ENCODE assay signal across 8 cellular contexts in the genomic region with DNA sequence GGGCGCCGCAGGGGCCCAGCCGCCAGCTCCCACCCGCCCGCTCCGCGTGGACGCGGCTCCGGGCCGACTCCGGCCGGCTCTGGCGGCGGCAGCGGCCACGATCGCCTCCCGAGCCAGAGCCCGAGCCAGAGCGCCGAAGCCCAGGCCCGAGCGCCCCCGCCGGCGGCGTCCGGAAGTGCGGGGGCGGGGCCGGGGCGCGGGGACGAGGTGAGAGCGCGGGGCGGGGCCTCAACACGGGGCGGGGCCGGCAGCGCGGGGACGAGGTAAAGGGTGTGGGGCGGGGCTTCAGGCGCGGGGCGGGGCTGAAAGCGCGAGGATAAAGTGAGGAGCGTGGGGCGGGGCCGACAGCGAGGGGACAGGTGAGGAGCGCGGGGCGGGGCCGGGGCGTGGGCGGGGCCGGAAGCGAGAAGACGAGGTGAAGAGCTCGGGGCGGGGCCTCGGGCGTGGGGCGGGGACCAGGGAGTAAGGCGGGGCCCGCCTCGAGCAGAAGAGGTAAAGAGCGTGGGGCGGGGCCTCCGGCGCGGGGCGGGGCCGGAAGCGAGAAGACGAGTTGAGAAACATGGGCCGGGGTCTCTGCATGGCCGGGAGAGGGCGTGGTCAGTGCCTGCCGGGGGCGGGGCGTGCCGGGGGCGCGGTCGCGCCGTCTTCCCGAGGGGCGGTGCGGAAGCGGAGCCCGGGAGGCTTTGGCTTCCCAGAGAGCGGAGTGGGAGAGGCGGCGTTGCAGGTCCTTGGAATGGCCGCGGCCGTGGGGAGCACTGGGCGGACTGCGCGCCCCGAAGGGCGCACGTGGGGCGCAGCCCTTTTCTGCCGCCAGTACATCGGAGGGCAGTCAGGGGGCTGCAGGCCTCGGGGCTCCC. TPM values are rescaled to one million over a fixed set of nuclear protein-coding genes. Genes with fewer than 3 reads are reported as not detected.
DNase-seq lines count a peak whose midpoint lies in the region; ATAC-seq, FAIRE-seq and TF ChIP-seq lines count a peak whose summit lies in the region.

A gene with protein sequence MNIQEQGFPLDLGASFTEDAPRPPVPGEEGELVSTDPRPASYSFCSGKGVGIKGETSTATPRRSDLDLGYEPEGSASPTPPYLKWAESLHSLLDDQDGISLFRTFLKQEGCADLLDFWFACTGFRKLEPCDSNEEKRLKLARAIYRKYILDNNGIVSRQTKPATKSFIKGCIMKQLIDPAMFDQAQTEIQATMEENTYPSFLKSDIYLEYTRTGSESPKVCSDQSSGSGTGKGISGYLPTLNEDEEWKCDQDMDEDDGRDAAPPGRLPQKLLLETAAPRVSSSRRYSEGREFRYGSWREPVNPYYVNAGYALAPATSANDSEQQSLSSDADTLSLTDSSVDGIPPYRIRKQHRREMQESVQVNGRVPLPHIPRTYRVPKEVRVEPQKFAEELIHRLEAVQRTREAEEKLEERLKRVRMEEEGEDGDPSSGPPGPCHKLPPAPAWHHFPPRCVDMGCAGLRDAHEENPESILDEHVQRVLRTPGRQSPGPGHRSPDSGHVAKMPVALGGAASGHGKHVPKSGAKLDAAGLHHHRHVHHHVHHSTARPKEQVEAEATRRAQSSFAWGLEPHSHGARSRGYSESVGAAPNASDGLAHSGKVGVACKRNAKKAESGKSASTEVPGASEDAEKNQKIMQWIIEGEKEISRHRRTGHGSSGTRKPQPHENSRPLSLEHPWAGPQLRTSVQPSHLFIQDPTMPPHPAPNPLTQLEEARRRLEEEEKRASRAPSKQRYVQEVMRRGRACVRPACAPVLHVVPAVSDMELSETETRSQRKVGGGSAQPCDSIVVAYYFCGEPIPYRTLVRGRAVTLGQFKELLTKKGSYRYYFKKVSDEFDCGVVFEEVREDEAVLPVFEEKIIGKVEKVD (minus strand): TSS at position 177 of the 857 bp plus-strand sequence. CDS start 5,698 bp downstream, outside the sequence.

- peaks cover 38% of the 10 kb centered on the region for H3K4me1 Mint-ChIP-seq in activated CD4-positive, alpha-beta T cell treated with anti-CD3 and anti-CD28 coated beads, Interleukin-2, amount 10 ng/mL, durations not matched to agents 7 days and 5 days

- H3K27ac Mint-ChIP-seq in activated CD4-positive, alpha-beta T cell treated with anti-CD3 and anti-CD28 coated beads, Interleukin-2, amount 10 ng/mL, durations not matched to agents 7 days and 5 days = peak within 1 kb of the TSS; percentile 92

- H3K27ac ChIP-seq in coronary artery = peak within 1 kb of the TSS; percentile 58 to 88

- CTCF ChIA-PET in activated CD4-positive, alpha-beta T cell treated with anti-CD3 and anti-CD28 coated beads, Interleukin-2, amount 10 ng/mL, durations not matched to agents 7 days and 5 days (lab: Charles Lee) = interaction anchor here (0.6 to 2.0 kb wide), 8 partner anchors 9 to 183 kb away, joined by 3 to 5 read pairs (median 4); no protein-coding TSS in a partner anchor

- POLR2A ChIA-PET in activated CD4-positive, alpha-beta T cell treated with anti-CD3 and anti-CD28 coated beads, Interleukin-2, amount 10 ng/mL, durations not matched to agents 7 days and 5 days (lab: Charles Lee) = interaction anchor here (0.5 kb wide), 1 partner anchor 118 kb away, joined by 3 read pairs; no protein-coding TSS in a partner anchor

- H3K27me3 Mint-ChIP-seq in activated CD4-positive, alpha-beta T cell treated with anti-CD3 and anti-CD28 coated beads, Interleukin-2, amount 10 ng/mL, durations not matched to agents 7 days and 5 days = no peaks in the 10 kb centered on the region

- H3K4me3 Mint-ChIP-seq in activated CD4-positive, alpha-beta T cell treated with anti-CD3 and anti-CD28 coated beads, Interleukin-2, amount 10 ng/mL, durations not matched to agents 7 days and 5 days = peak within 1 kb of the TSS; percentile 90

- H3K9me3 Mint-ChIP-seq in activated CD4-positive, alpha-beta T cell treated with anti-CD3 and anti-CD28 coated beads, Interleukin-2, amount 10 ng/mL, durations not matched to agents 7 days and 5 days = no peaks in the 10 kb centered on the region

- FAIRE-seq in GM19239 (lab: Jason Lieb, UNC) = peak; percentile 78

- DNase-seq in Ammon's horn (ENCODE audit: low spot score) (peak; percentile 92), GM19239 (ENCODE audit: insufficient read length, low spot score) (peak; percentile 90), NCI-H69 (lab: John Stamatoyannopoulos, UW) (peak; percentile 100), coronary artery (ENCODE audit: low spot score) (peak; percentile 99), left kidney (ENCODE audit: low read depth, low spot score) (peak; percentile 99)
- peak; percentile 100 for DNase-seq in activated CD4-positive, alpha-beta T cell treated with anti-CD3 and anti-CD28 coated beads, Interleukin-2, amount 10 ng/mL, durations not matched to agents 7 days and 5 days
- DNase-seq in stimulated activated CD4-positive, alpha-beta T cell treated with anti-CD3 and anti-CD28 coated beads, Interleukin-1b, Interleukin-23, amount 100 ng/mL, for 48 hours = peak; percentile 100

- peaks cover 8% of the 10 kb centered on the region for H3K36me3 Mint-ChIP-seq in activated CD4-positive, alpha-beta T cell treated with anti-CD3 and anti-CD28 coated beads, Interleukin-2, amount 10 ng/mL, durations not matched to agents 7 days and 5 days (ENCODE audit: low read depth)

- peak within 1 kb of the TSS; percentile 99 for H3K4me3 ChIP-seq in coronary artery

- peak; percentile 61 for TF ChIP-seq CTCF in coronary artery (IDR thresholded peaks at IDR 0.05)

- peak; percentile 64 for ATAC-seq in HG03521 (IDR thresholded peaks at IDR 0.05; ENCODE audit: unreplicated experiment)

RNA-seq across cellular contexts. Expression of the gene that starts here (rescaled TPM):
- 10 to 100 TPM; 25.5 to 30.6 TPM for total RNA-seq in activated CD4-positive, alpha-beta T cell treated with anti-CD3 and anti-CD28 coated beads, Interleukin-2, amount 10 ng/mL, durations not matched to agents 7 days and 5 days

Comparison
In these comparisons a context has a peak if more than half of its experiments do, and no peak if none do; other contexts are left out.
1. Peak in every context shown above with its lines: DNase-seq, ATAC-seq, H3K4me3 ChIP-seq and H3K27ac ChIP-seq.